In genomic region chr4:15034071-15034764, GRCh38 we compare ENCODE assay signal across 13 cellular contexts. TPM values are rescaled to one million over a fixed set of nuclear protein-coding genes. Genes with fewer than 3 reads are reported as not detected.
DNase-seq lines count a peak whose midpoint lies in the region; ATAC-seq and TF ChIP-seq lines count a peak whose summit lies in the region.
"Had no signal": no experiment of that assay in that cellular context is flagged by ENCODE, and none has a peak within 500 bp of the region (broad histone marks: within the 10 kb centered on the region; RNA-seq: fewer than 3 reads in every experiment).

No MANE protein-coding gene starts in this region.

- no peaks in the 10 kb centered on the region for H3K27me3 ChIP-seq in cardiac muscle cell
- no peaks in the 10 kb centered on the region for H3K27me3 ChIP-seq in tibial artery
- no peaks in the 10 kb centered on the region for H3K27me3 ChIP-seq in Peyer's patch
- H3K27me3 ChIP-seq: BLaER1 had no signal

- DNase-seq in cardiac muscle cell (ENCODE audit: low read depth in 1 of 2, low spot score in 1 of 2) (peak in 1 of 2 donors; percentile 50), Right ventricle myocardium inferior (ENCODE audit: missing footprints) (no peak), amniotic stem cell (lab: John Stamatoyannopoulos, UW) (peak; percentile 20), glomerular visceral epithelial cell (ENCODE audit: extremely low spot score) (peak; percentile 4), tibial artery (no peak), Peyer's patch (no peak)
- DNase-seq in stimulated activated CD4-positive, alpha-beta T cell treated with anti-CD3 and anti-CD28 coated beads, Interleukin-2, amount 100 ng/mL, for 24 hours: no peak
- no peak for DNase-seq in activated CD4-positive, alpha-beta memory T cell treated with anti-CD3 and anti-CD28 coated beads for 36 hours
- DNase-seq: hypothalamus, Karpas-422 had no signal

- CTCF ChIA-PET in activated CD4-positive, alpha-beta memory T cell treated with anti-CD3 and anti-CD28 coated beads for 36 hours (lab: Charles Lee): no interaction called here

- H3K27ac Mint-ChIP-seq in activated CD4-positive, alpha-beta memory T cell treated with anti-CD3 and anti-CD28 coated beads for 36 hours: no peak overlapping the region
- H3K27ac Mint-ChIP-seq: GM23338 had no signal

- H3K4me1 ChIP-seq in cardiac muscle cell (ENCODE audit: low read depth) (peaks cover 13% of the 10 kb centered on the region), tibial artery (peaks cover 0 to 97% (median 29%) of the 10 kb centered on the region in 4 donors), Peyer's patch (peaks cover 0 to 8% (median 0%) of the 10 kb centered on the region in 4 donors)
- H3K4me1 ChIP-seq: BLaER1 had no signal

- peaks cover 14% of the 10 kb centered on the region for H3K36me3 ChIP-seq in cardiac muscle cell
- H3K36me3 ChIP-seq in tibial artery: no peaks in the 10 kb centered on the region
- H3K36me3 ChIP-seq in Peyer's patch: peaks cover 0 to 12% (median 0%) of the 10 kb centered on the region in 3 donors
- H3K36me3 ChIP-seq: BLaER1 had no signal

- no peak for ATAC-seq in Right ventricle myocardium inferior
- ATAC-seq: GM23338 had no signal

- POLR2A ChIA-PET in activated CD4-positive, alpha-beta memory T cell treated with anti-CD3 and anti-CD28 coated beads for 36 hours (lab: Charles Lee): interaction anchor here (1.3 kb wide), 1 partner anchor 178 kb away, joined by 4 read pairs; no protein-coding TSS in a partner anchor

- H3K4me3 Mint-ChIP-seq in activated CD4-positive, alpha-beta memory T cell treated with anti-CD3 and anti-CD28 coated beads for 36 hours: no peak overlapping the region
- H3K4me3 Mint-ChIP-seq: GM23338 had no signal

- TF ChIP-seq CTCF in cardiac muscle cell (IDR thresholded peaks at IDR 0.05; ENCODE audit: low read depth, low read length) (no peak), tibial artery (IDR thresholded peaks at IDR 0.05) (no peak), Peyer's patch (IDR thresholded peaks at IDR 0.05) (no peak)

- H3K4me1 Mint-ChIP-seq in activated CD4-positive, alpha-beta memory T cell treated with anti-CD3 and anti-CD28 coated beads for 36 hours (ENCODE audit: low read depth): peaks cover 28% of the 10 kb centered on the region
- H3K4me1 Mint-ChIP-seq: GM23338 had no signal

- H3K27me3 Mint-ChIP-seq in activated CD4-positive, alpha-beta memory T cell treated with anti-CD3 and anti-CD28 coated beads for 36 hours: no peaks in the 10 kb centered on the region

- TF ChIP-seq POLR2A in Peyer's patch (IDR thresholded peaks at IDR 0.05): no peak

- peak overlapping the region; percentile 67 for H3K27ac ChIP-seq in cardiac muscle cell
- peak overlapping the region; percentile 45 to 48 for H3K27ac ChIP-seq in tibial artery
- no peak overlapping the region for H3K27ac ChIP-seq in Peyer's patch
- H3K27ac ChIP-seq: BLaER1, skin epidermis had no signal

- H3K36me3 Mint-ChIP-seq in activated CD4-positive, alpha-beta memory T cell treated with anti-CD3 and anti-CD28 coated beads for 36 hours: peaks cover 23% of the 10 kb centered on the region

- H3K9me3 ChIP-seq in cardiac muscle cell (ENCODE audit: low read depth) (no peaks in the 10 kb centered on the region), tibial artery (no peaks in the 10 kb centered on the region), Peyer's patch (no peaks in the 10 kb centered on the region)
- H3K9me3 ChIP-seq: BLaER1 had no signal

- no peaks in the 10 kb centered on the region for H3K9me3 Mint-ChIP-seq in activated CD4-positive, alpha-beta memory T cell treated with anti-CD3 and anti-CD28 coated beads for 36 hours
- H3K9me3 Mint-ChIP-seq: GM23338 had no signal

- intact Hi-C loops in Right ventricle myocardium inferior (cut with DNase I): no loop called here
- intact Hi-C loops in tibial artery (cut with DNase I; ENCODE audit: low total_unique reads): no loop called here
- intact Hi-C loops in activated CD4-positive, alpha-beta memory T cell treated with anti-CD3 and anti-CD28 coated beads for 36 hours (cut with micrococcal nuclease): loop anchor here (10.0 kb wide), 1 partner anchor 391 kb away; the partner anchor contains the start of gene C1QTNF7

- no peak overlapping the region for H3K4me3 ChIP-seq in cardiac muscle cell
- H3K4me3 ChIP-seq in tibial artery: no peak overlapping the region
- H3K4me3 ChIP-seq in Peyer's patch: no peak overlapping the region
- H3K4me3 ChIP-seq: BLaER1, GM23338, skin epidermis had no signal

RNA-seq across cellular contexts. Expression of gene CPEB2, which starts 31.9 kb away (rescaled TPM):
- 8.6 and 17.4 TPM in 2 replicates for total RNA-seq in cardiac muscle cell
- 7.5 and 13.1 TPM in 2 replicates for polyA plus RNA-seq in cardiac muscle cell
- 23.7 TPM for total RNA-seq in Right ventricle myocardium inferior
- total RNA-seq in Peyer's patch: 10 to 100 TPM; 10.7 to 25.9 (median 19.8) TPM
- total RNA-seq in activated CD4-positive, alpha-beta memory T cell treated with anti-CD3 and anti-CD28 coated beads for 36 hours: 1 to 10 TPM; 9.5 to 9.8 TPM

Comparison
In these comparisons a context has a peak if more than half of its experiments do, and no peak if none do; other contexts are left out.
1. DNase-seq: peak in amniotic stem cell (single experiment) and glomerular visceral epithelial cell (single experiment); none in Right ventricle myocardium inferior (single experiment), tibial artery (0 of 2), stimulated activated CD4-positive, alpha-beta T cell treated with anti-CD3 and anti-CD28 coated beads, Interleukin-2, amount 100 ng/mL, for 24 hours (0 of 2), Peyer's patch (0 of 3) and activated CD4-positive, alpha-beta memory T cell treated with anti-CD3 and anti-CD28 coated beads for 36 hours (single experiment).
2. H3K27ac ChIP-seq: peak in cardiac muscle cell (single experiment) and tibial artery (2 of 2); none in Peyer's patch (0 of 4).